39 cellular contexts compared by ENCODE assay signal in the genomic region with DNA sequence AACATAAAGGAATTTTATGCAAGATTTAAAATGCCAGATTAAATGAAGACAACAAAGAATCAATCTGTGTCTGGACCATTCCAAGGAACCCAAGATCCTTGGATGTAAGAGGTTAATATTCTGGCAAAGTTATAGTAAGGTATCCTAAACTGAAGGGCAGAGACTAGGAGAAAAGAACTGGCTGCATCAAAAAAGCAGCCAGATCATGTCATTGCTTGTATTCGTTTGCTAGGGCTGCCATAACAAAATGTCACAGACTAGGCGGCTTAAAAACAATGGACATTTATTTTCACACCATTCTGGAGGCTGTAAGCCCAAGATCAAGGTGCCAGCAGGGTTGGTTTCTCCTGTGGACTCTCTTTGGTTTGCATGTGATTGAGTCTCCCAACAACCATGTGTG.
"Had no signal": no experiment of that assay in that cellular context is flagged by ENCODE, and none has a peak within 500 bp of the region (broad histone marks: within the 10 kb centered on the region; RNA-seq: fewer than 3 reads in every experiment).

No MANE protein-coding gene starts in this region.

- H3K4me1 Mint-ChIP-seq: activated naive CD4-positive, alpha-beta T cell treated with anti-CD3 and anti-CD28 coated beads, Interleukin-2, amount 10 ng/mL, durations not matched to agents 7 days and 5 days; activated naive CD4-positive, alpha-beta T cell treated with anti-CD3 and anti-CD28 coated beads, Interleukin-2, amount 50 U/mL, for 24 hours; activated naive CD8-positive, alpha-beta T cell treated with anti-CD3 and anti-CD28 coated beads for 36 hours; activated naive CD8-positive, alpha-beta T cell treated with anti-CD3 and anti-CD28 coated beads, Interleukin-2, amount 10 ng/mL, durations not matched to agents 7 days and 5 days; activated naive CD8-positive, alpha-beta T cell treated with anti-CD3 and anti-CD28 coated beads, Interleukin-2, amount 50 U/mL, for 24 hours; activated T-helper 17 cell treated with anti-CD3 and anti-CD28 coated beads, Interleukin-2, amount 50 U/mL, for 72 hours; brain; central memory CD8-positive, alpha-beta T cell had no signal

- DNase-seq: activated effector memory CD4-positive, alpha-beta T cell treated with anti-CD3 and anti-CD28 coated beads, Interleukin-2, amount 50 U/mL, for 16 hours; activated effector memory CD4-positive, alpha-beta T cell treated with Interleukin-2 at 50 U/mL for 16 hours; activated gamma-delta T cell; activated gamma-delta T cell treated with Interleukin-2 at 50 U/mL for 16 hours; activated naive CD4-positive, alpha-beta T cell; activated naive CD4-positive, alpha-beta T cell treated with anti-CD3 and anti-CD28 coated beads for 36 hours; activated naive CD4-positive, alpha-beta T cell treated with anti-CD3 and anti-CD28 coated beads, Interleukin-2, amount 10 ng/mL, durations not matched to agents 7 days and 5 days; activated naive CD4-positive, alpha-beta T cell treated with anti-CD3 and anti-CD28 coated beads, Interleukin-2, amount 50 U/mL, for 16 hours; activated naive CD4-positive, alpha-beta T cell treated with Interleukin-2 at 50 U/mL for 16 hours; activated naive CD8-positive, alpha-beta T cell treated with anti-CD3 and anti-CD28 coated beads for 36 hours; activated naive CD8-positive, alpha-beta T cell treated with anti-CD3 and anti-CD28 coated beads, Interleukin-2, amount 10 ng/mL, durations not matched to agents 7 days and 5 days; activated naive CD8-positive, alpha-beta T cell treated with anti-CD3 and anti-CD28 coated beads, Interleukin-2, amount 50 U/mL, for 24 hours; activated T-cell treated with anti-CD3 and anti-CD28 coated beads, Interleukin-2, amount 50 U/mL, for 4 hours; activated T-cell treated with anti-CD3 and anti-CD28 coated beads, Interleukin-2, amount 50 U/mL, for 48 hours; activated T-cell treated with anti-CD3 and anti-CD28 coated beads, Interleukin-2, amount 50 U/mL, for 72 hours; adrenal gland; amniotic stem cell; amygdala; anterior cingulate cortex; aorta; body of pancreas; brain microvascular endothelial cell; caudate nucleus; central memory CD4-positive, alpha-beta T cell; cerebellar nuclear complex had no signal

- H3K27ac ChIP-seq: adrenal gland, ascending aorta, body of pancreas, brain microvascular endothelial cell, breast epithelium, cardiac muscle cell had no signal

- H3K4me3 Mint-ChIP-seq: activated naive CD4-positive, alpha-beta T cell treated with anti-CD3 and anti-CD28 coated beads for 36 hours; activated naive CD4-positive, alpha-beta T cell treated with anti-CD3 and anti-CD28 coated beads, Interleukin-2, amount 10 ng/mL, durations not matched to agents 7 days and 5 days; activated naive CD4-positive, alpha-beta T cell treated with anti-CD3 and anti-CD28 coated beads, Interleukin-2, amount 50 U/mL, for 24 hours; activated naive CD8-positive, alpha-beta T cell; activated naive CD8-positive, alpha-beta T cell treated with anti-CD3 and anti-CD28 coated beads for 36 hours; activated naive CD8-positive, alpha-beta T cell treated with anti-CD3 and anti-CD28 coated beads, Interleukin-2, amount 10 ng/mL, durations not matched to agents 7 days and 5 days; activated naive CD8-positive, alpha-beta T cell treated with anti-CD3 and anti-CD28 coated beads, Interleukin-2, amount 50 U/mL, for 24 hours; activated T-cell treated with anti-CD3 and anti-CD28 coated beads, Interleukin-2, amount 50 U/mL, for 4 hours; activated T-cell treated with anti-CD3 and anti-CD28 coated beads, Interleukin-2, amount 50 U/mL, for 72 hours; activated T-helper 1 cell treated with anti-CD3 and anti-CD28 coated beads, Interleukin-12 subunit alpha, Interleukin-12 subunit beta, Interleukin-2, Interleukin-4 antibody, amounts not matched to agents 30 ng/mL and 10 ng/mL and 1 ng/mL, durations not matched to agents 14 hours and 24 hours and 36 hours; activated T-helper 17 cell treated with anti-CD3 and anti-CD28 coated beads, Interleukin-2, amount 50 U/mL, for 72 hours; brain; central memory CD8-positive, alpha-beta T cell had no signal

- H3K27ac Mint-ChIP-seq: activated naive CD4-positive, alpha-beta T cell treated with anti-CD3 and anti-CD28 coated beads for 36 hours; activated naive CD4-positive, alpha-beta T cell treated with anti-CD3 and anti-CD28 coated beads, Interleukin-2, amount 10 ng/mL, durations not matched to agents 7 days and 5 days; activated naive CD4-positive, alpha-beta T cell treated with anti-CD3 and anti-CD28 coated beads, Interleukin-2, amount 50 U/mL, for 24 hours; activated naive CD4-positive, alpha-beta T cell treated with anti-CD3 and anti-CD28 coated beads, Interleukin-2, amount 50 U/mL, for 72 hours; activated naive CD8-positive, alpha-beta T cell; activated naive CD8-positive, alpha-beta T cell treated with anti-CD3 and anti-CD28 coated beads for 36 hours; activated naive CD8-positive, alpha-beta T cell treated with anti-CD3 and anti-CD28 coated beads, Interleukin-2, amount 10 ng/mL, durations not matched to agents 7 days and 5 days; activated naive CD8-positive, alpha-beta T cell treated with anti-CD3 and anti-CD28 coated beads, Interleukin-2, amount 50 U/mL, for 24 hours; activated T-cell treated with anti-CD3 and anti-CD28 coated beads, Interleukin-2, amount 50 U/mL, for 72 hours; activated T-helper 1 cell treated with anti-CD3 and anti-CD28 coated beads, Interleukin-12 subunit alpha, Interleukin-12 subunit beta, Interleukin-2, Interleukin-4 antibody, amounts not matched to agents 30 ng/mL and 10 ng/mL and 1 ng/mL, durations not matched to agents 14 hours and 24 hours and 36 hours; activated T-helper 17 cell treated with anti-CD3 and anti-CD28 coated beads, Interleukin-2, amount 50 U/mL, for 72 hours; activated T-helper 2 cell treated with anti-CD3 and anti-CD28 coated beads, Interferon-gamma antibody, Interleukin-2, Interleukin-4, amounts not matched to agents 10 μg/mL and 5 μg/mL and 100 μg/mL, durations not matched to agents 14 hours and 24 hours and 36 hours; brain had no signal

- H3K4me1 ChIP-seq: adrenal gland, ascending aorta, body of pancreas, breast epithelium had no signal

- H3K27me3 Mint-ChIP-seq: activated naive CD8-positive, alpha-beta T cell treated with anti-CD3 and anti-CD28 coated beads, Interleukin-2, amount 10 ng/mL, durations not matched to agents 7 days and 5 days; brain had no signal

- FAIRE-seq: astrocyte, bronchial epithelial cell, colon had no signal

- H3K4me3 ChIP-seq: adrenal gland, ascending aorta, body of pancreas, breast epithelium, cardiac muscle cell had no signal

- H3K9me3 ChIP-seq: adrenal gland, ascending aorta had no signal

- ATAC-seq: activated naive CD4-positive, alpha-beta T cell treated with anti-CD3 and anti-CD28 coated beads, Interleukin-2, amount 50 U/mL, for 72 hours; activated naive CD8-positive, alpha-beta T cell treated with anti-CD3 and anti-CD28 coated beads, Interleukin-2, amount 50 U/mL, for 24 hours; activated T-cell treated with anti-CD3 and anti-CD28 coated beads, Interleukin-2, amount 50 U/mL, for 4 hours; activated T-cell treated with anti-CD3 and anti-CD28 coated beads, Interleukin-2, amount 50 U/mL, for 72 hours; activated T-helper 17 cell treated with anti-CD3 and anti-CD28 coated beads, Interleukin-2, amount 50 U/mL, for 72 hours; body of pancreas had no signal

- H3K9me3 Mint-ChIP-seq: activated naive CD4-positive, alpha-beta T cell treated with anti-CD3 and anti-CD28 coated beads for 36 hours; activated naive CD4-positive, alpha-beta T cell treated with anti-CD3 and anti-CD28 coated beads, Interleukin-2, amount 10 ng/mL, durations not matched to agents 7 days and 5 days; activated naive CD4-positive, alpha-beta T cell treated with anti-CD3 and anti-CD28 coated beads, Interleukin-2, amount 50 U/mL, for 24 hours; activated naive CD8-positive, alpha-beta T cell treated with anti-CD3 and anti-CD28 coated beads, Interleukin-2, amount 10 ng/mL, durations not matched to agents 7 days and 5 days; activated T-cell treated with anti-CD3 and anti-CD28 coated beads, Interleukin-2, amount 50 U/mL, for 72 hours; activated T-helper 1 cell treated with anti-CD3 and anti-CD28 coated beads, Interleukin-12 subunit alpha, Interleukin-12 subunit beta, Interleukin-2, Interleukin-4 antibody, amounts not matched to agents 30 ng/mL and 10 ng/mL and 1 ng/mL, durations not matched to agents 14 hours and 24 hours and 36 hours; activated T-helper 2 cell treated with anti-CD3 and anti-CD28 coated beads, Interferon-gamma antibody, Interleukin-2, Interleukin-4, amounts not matched to agents 10 μg/mL and 5 μg/mL and 100 μg/mL, durations not matched to agents 14 hours and 24 hours and 36 hours had no signal

- H3K36me3 Mint-ChIP-seq: activated naive CD4-positive, alpha-beta T cell treated with anti-CD3 and anti-CD28 coated beads, Interleukin-2, amount 10 ng/mL, durations not matched to agents 7 days and 5 days; activated naive CD4-positive, alpha-beta T cell treated with anti-CD3 and anti-CD28 coated beads, Interleukin-2, amount 50 U/mL, for 24 hours; activated naive CD4-positive, alpha-beta T cell treated with anti-CD3 and anti-CD28 coated beads, Interleukin-2, amount 50 U/mL, for 72 hours; activated naive CD8-positive, alpha-beta T cell; activated naive CD8-positive, alpha-beta T cell treated with anti-CD3 and anti-CD28 coated beads for 36 hours; activated naive CD8-positive, alpha-beta T cell treated with anti-CD3 and anti-CD28 coated beads, Interleukin-2, amount 10 ng/mL, durations not matched to agents 7 days and 5 days; brain had no signal
